In genomic region chr3:77539677-77540076, GRCh38 we compare ENCODE assay signal across 27 cellular contexts.
"Had no signal": no experiment of that assay in that cellular context is flagged by ENCODE, and none has a peak within 500 bp of the region (broad histone marks: within the 10 kb centered on the region; RNA-seq: fewer than 3 reads in every experiment).

No MANE protein-coding gene starts in this region.

- H3K4me3 Mint-ChIP-seq: activated CD8-positive, alpha-beta T cell treated with anti-CD3 and anti-CD28 coated beads, Interleukin-2, amount 10 ng/mL, durations not matched to agents 7 days and 5 days; activated naive CD8-positive, alpha-beta T cell treated with anti-CD3 and anti-CD28 coated beads, Interleukin-2, amount 10 ng/mL, durations not matched to agents 7 days and 5 days had no signal

- H3K27ac Mint-ChIP-seq: activated CD8-positive, alpha-beta T cell treated with anti-CD3 and anti-CD28 coated beads, Interleukin-2, amount 10 ng/mL, durations not matched to agents 7 days and 5 days; activated naive CD8-positive, alpha-beta T cell treated with anti-CD3 and anti-CD28 coated beads, Interleukin-2, amount 10 ng/mL, durations not matched to agents 7 days and 5 days had no signal

- H3K9me3 ChIP-seq: adrenal gland, breast epithelium, MG63, SK-N-SH had no signal

- DNase-seq: activated CD4-positive, alpha-beta T cell treated with anti-CD3 and anti-CD28 coated beads for 4 hours; activated CD4-positive, alpha-beta T cell treated with anti-CD3 and anti-CD28 coated beads, Interleukin-2, amount 50 U/mL, for 4 hours; activated CD8-positive, alpha-beta memory T cell treated with anti-CD3 and anti-CD28 coated beads, Interleukin-2, amount 50 U/mL, for 48 hours; activated CD8-positive, alpha-beta T cell treated with anti-CD3 and anti-CD28 coated beads, Interleukin-2, amount 10 ng/mL, durations not matched to agents 7 days and 5 days; activated naive CD4-positive, alpha-beta T cell treated with anti-CD3 and anti-CD28 coated beads, Interleukin-2, amount 50 U/mL, for 16 hours; activated naive CD8-positive, alpha-beta T cell treated with anti-CD3 and anti-CD28 coated beads, Interleukin-2, amount 10 ng/mL, durations not matched to agents 7 days and 5 days; activated T-cell treated with anti-CD3 and anti-CD28 coated beads, Interleukin-2, amount 50 U/mL, for 1 hour; adrenal gland; anterior cingulate cortex; caudate nucleus; MG63; MV-4-11; NCI-H1092 treated with DMSO at 0.1 percent for 48 hours; NCI-H1436; NCI-H187 treated with DMSO at 0.1 percent for 48 hours; NCI-H2081 treated with DMSO at 0.1 percent for 48 hours; NCI-H2171; NCI-H2227 treated with DMSO at 0.1 percent for 48 hours; NCI-H446 treated with DMSO at 0.1 percent for 48 hours; NCI-H524 treated with DMSO at 0.1 percent for 48 hours; NCI-H82; SK-N-SH; T-helper 1 cell; WERI-Rb-1 had no signal

- H3K9ac ChIP-seq: KMS-11, SK-N-SH had no signal

- ATAC-seq: activated CD4-positive, CD25-positive, alpha-beta regulatory T cell treated with anti-CD3 and anti-CD28 coated beads, Interleukin-2, amount 50 U/mL, for 24 hours; activated CD8-positive, alpha-beta T cell treated with anti-CD3 and anti-CD28 coated beads, Interleukin-2, amount 10 ng/mL, durations not matched to agents 7 days and 5 days had no signal

- H3K4me1 Mint-ChIP-seq: activated naive CD8-positive, alpha-beta T cell treated with anti-CD3 and anti-CD28 coated beads, Interleukin-2, amount 10 ng/mL, durations not matched to agents 7 days and 5 days had no signal

- H3K4me1 ChIP-seq: adrenal gland, breast epithelium had no signal

- H3K27me3 Mint-ChIP-seq: activated naive CD8-positive, alpha-beta T cell treated with anti-CD3 and anti-CD28 coated beads, Interleukin-2, amount 10 ng/mL, durations not matched to agents 7 days and 5 days had no signal

- H3K27ac ChIP-seq: adrenal gland, breast epithelium, KMS-11, WERI-Rb-1 had no signal

- H3K4me3 ChIP-seq: adrenal gland, breast epithelium, MG63 had no signal

- H3K36me3 Mint-ChIP-seq: activated naive CD8-positive, alpha-beta T cell treated with anti-CD3 and anti-CD28 coated beads, Interleukin-2, amount 10 ng/mL, durations not matched to agents 7 days and 5 days had no signal

- H3K36me3 ChIP-seq: adrenal gland, breast epithelium, MG63, WERI-Rb-1 had no signal

- H3K27me3 ChIP-seq: adrenal gland, breast epithelium, MG63 had no signal

- H3K4me2 ChIP-seq: KMS-11, SK-N-SH had no signal
